In genomic region chr3:47381317-47382157, GRCh38 we compare ENCODE assay signal across 8 cellular contexts. TPM values are rescaled to one million over a fixed set of nuclear protein-coding genes. Genes with fewer than 3 reads are reported as not detected.
A peak's percentile ranks its signal among the peaks of the same experiment; 100 is the strongest.
DNase-seq lines count a peak whose midpoint lies in the region; ATAC-seq and TF ChIP-seq lines count a peak whose summit lies in the region.

No MANE protein-coding gene starts in this region.

- peak overlapping the region; percentile 8 for H3K27ac Mint-ChIP-seq in neural progenitor cell

- ATAC-seq in GM21526 (IDR thresholded peaks at IDR 0.05; ENCODE audit: low FRiP score, unreplicated experiment) (peak; percentile 57), RWPE2 (ENCODE audit: low read depth) (peak; percentile 70)

- TF ChIP-seq CTCF in RWPE2 (IDR thresholded peaks at IDR 0.05; ENCODE audit: poor library complexity, severe bottlenecking), result no peak
- no peak for TF ChIP-seq CTCF in fibroblast of villous mesenchyme (IDR thresholded peaks at IDR 0.05; ENCODE audit: insufficient read depth, low read depth, low read length)
- no peak for TF ChIP-seq CTCF in neural progenitor cell (IDR thresholded peaks at IDR 0.05)

- peak; percentile 21 for DNase-seq in DMS79 (lab: John Stamatoyannopoulos, UW)
- peak; percentile 84 for DNase-seq in RWPE2 (ENCODE audit: low spot score)
- peak; percentile 90 for DNase-seq in activated effector memory CD4-positive, alpha-beta T cell treated with anti-CD3 and anti-CD28 coated beads, Interleukin-2, amount 50 U/mL, for 16 hours
- peak; percentile 91 for DNase-seq in fibroblast of villous mesenchyme (ENCODE audit: low read depth)
- peak; percentile 86 for DNase-seq in neural progenitor cell (ENCODE audit: low spot score)

- H2AFZ ChIP-seq in neural progenitor cell (replicated peaks), result peak overlapping the region; percentile 74

- H3K9ac ChIP-seq in HUES64 (ENCODE audit: low read depth, low read length), result peak overlapping the region; percentile 77
- peak overlapping the region; percentile 62 for H3K9ac ChIP-seq in neural progenitor cell
- peak overlapping the region; percentile 94 to 99 for H3K9ac ChIP-seq in stomach smooth muscle (ENCODE audit: low read length in 2 of 2)

- peaks cover 21% of the 10 kb centered on the region for H3K4me1 Mint-ChIP-seq in neural progenitor cell

- peaks cover 17% of the 10 kb centered on the region for H3F3A ChIP-seq in neural progenitor cell (ENCODE audit: low read depth)

- H3K27me3 ChIP-seq in HUES64 (ENCODE audit: insufficient read depth, low read length) (no peaks in the 10 kb centered on the region), RWPE2 (ENCODE audit: insufficient read depth, poor library complexity, severe bottlenecking) (no peaks in the 10 kb centered on the region), neural progenitor cell (no peaks in the 10 kb centered on the region), stomach smooth muscle (ENCODE audit: control insufficient read depth in 1 of 2, insufficient read depth in 2 of 2, low read length in 2 of 2) (no peaks in the 10 kb centered on the region)

- H3K9me3 ChIP-seq in HUES64 (ENCODE audit: insufficient read depth, low read depth, low read length) (no peaks in the 10 kb centered on the region), RWPE2 (ENCODE audit: severe bottlenecking) (no peaks in the 10 kb centered on the region), neural progenitor cell (ENCODE audit: low read depth) (no peaks in the 10 kb centered on the region), stomach smooth muscle (ENCODE audit: control insufficient read depth in 2 of 2, low read length in 2 of 2) (no peaks in the 10 kb centered on the region)

- no peaks in the 10 kb centered on the region for H3K9me3 Mint-ChIP-seq in neural progenitor cell

- peaks cover 28% of the 10 kb centered on the region for H4K20me1 ChIP-seq in neural progenitor cell (ENCODE audit: low read depth)

- peaks cover 2% of the 10 kb centered on the region for H3K27me3 Mint-ChIP-seq in neural progenitor cell (ENCODE audit: insufficient read depth, low read depth)

- H3K36me3 Mint-ChIP-seq in neural progenitor cell, result peaks cover 5% of the 10 kb centered on the region

- peak overlapping the region; percentile 87 for H3K4me2 ChIP-seq in neural progenitor cell

- WGBS in HUES64, result 9% methylated on average over 42 of the region's 44 CpGs

- H3K4me3 Mint-ChIP-seq in neural progenitor cell, result peak overlapping the region; percentile 100

- H3K36me3 ChIP-seq in HUES64 (ENCODE audit: insufficient read depth, low read length) (0 out of 2 replicates have a peak, but pooled peaks cover 4% of the 10 kb centered on the region), RWPE2 (ENCODE audit: low read depth) (no peaks in the 10 kb centered on the region), neural progenitor cell (no peaks in the 10 kb centered on the region), stomach smooth muscle (ENCODE audit: control insufficient read depth in 2 of 2, insufficient read depth in 2 of 2, low read length in 2 of 2) (peaks cover 0 to 3% of the 10 kb centered on the region in 2 donors)

- H3K27ac ChIP-seq in HUES64 (ENCODE audit: low read depth, low read length), result peak overlapping the region; percentile 80; the same call in 1 of the 2 replicates
- peak overlapping the region; percentile 72 for H3K27ac ChIP-seq in RWPE2 (ENCODE audit: poor library complexity, severe bottlenecking)
- H3K27ac ChIP-seq in neural progenitor cell, result peak overlapping the region; percentile 31
- H3K27ac ChIP-seq in stomach smooth muscle (ENCODE audit: low read length), result peak overlapping the region; percentile 92

- H3K79me2 ChIP-seq in neural progenitor cell (ENCODE audit: low read depth), result peaks cover 54% of the 10 kb centered on the region

- H3K4me3 ChIP-seq in HUES64 (ENCODE audit: low read length), result peak overlapping the region; percentile 93
- H3K4me3 ChIP-seq in RWPE2 (ENCODE audit: severe bottlenecking), result peak overlapping the region; percentile 66
- H3K4me3 ChIP-seq in fibroblast of villous mesenchyme (ENCODE audit: low read depth, low read length), result peak overlapping the region; percentile 98
- H3K4me3 ChIP-seq in neural progenitor cell, result peak overlapping the region; percentile 89
- H3K4me3 ChIP-seq in stomach smooth muscle (ENCODE audit: low read length in 2 of 2), result peak overlapping the region; percentile 76 to 95

- H3K4me1 ChIP-seq in HUES64 (ENCODE audit: insufficient read depth, low read length) (peaks cover 6% of the 10 kb centered on the region; the same call in 1 of the 2 replicates), RWPE2 (ENCODE audit: insufficient read depth, poor library complexity, severe bottlenecking) (no peaks in the 10 kb centered on the region), neural progenitor cell (peaks cover 5% of the 10 kb centered on the region), stomach smooth muscle (ENCODE audit: control insufficient read depth, insufficient read depth, low read length) (peaks cover 30% of the 10 kb centered on the region)

RNA-seq across cellular contexts. Expression of gene PTPN23, which starts 0.7 kb away (rescaled TPM):
- 22.5 TPM for polyA plus RNA-seq in HUES64 (2013, experiment 1 of 2)
- 26.0 TPM for polyA plus RNA-seq in HUES64 (2013, experiment 2 of 2)
- 20.7 and 25.4 TPM in 2 replicates for total RNA-seq in fibroblast of villous mesenchyme
- 3.4 and 8.6 TPM in 2 replicates for total RNA-seq in neural progenitor cell (ENCODE audit: low replicate concordance)

Comparison
In these comparisons a context has a peak if more than half of its experiments do, and no peak if none do; other contexts are left out.
1. Peak in every context shown above with its lines: DNase-seq, ATAC-seq, H3K4me3 ChIP-seq and H3K27ac ChIP-seq.
2. DNase-seq: peak in every context shown above with its lines; median percentile 91 in fibroblast of villous mesenchyme; 90 in activated effector memory CD4-positive, alpha-beta T cell treated with anti-CD3 and anti-CD28 coated beads, Interleukin-2, amount 50 U/mL, for 16 hours; 86 in neural progenitor cell; 84 in RWPE2; 21 in DMS79.
3. H3K27ac ChIP-seq: peak in every context shown above with its lines; median percentile 92 in stomach smooth muscle; 80 in HUES64; 72 in RWPE2; 31 in neural progenitor cell.